8 cellular contexts compared by ENCODE assay signal in the genomic region with DNA sequence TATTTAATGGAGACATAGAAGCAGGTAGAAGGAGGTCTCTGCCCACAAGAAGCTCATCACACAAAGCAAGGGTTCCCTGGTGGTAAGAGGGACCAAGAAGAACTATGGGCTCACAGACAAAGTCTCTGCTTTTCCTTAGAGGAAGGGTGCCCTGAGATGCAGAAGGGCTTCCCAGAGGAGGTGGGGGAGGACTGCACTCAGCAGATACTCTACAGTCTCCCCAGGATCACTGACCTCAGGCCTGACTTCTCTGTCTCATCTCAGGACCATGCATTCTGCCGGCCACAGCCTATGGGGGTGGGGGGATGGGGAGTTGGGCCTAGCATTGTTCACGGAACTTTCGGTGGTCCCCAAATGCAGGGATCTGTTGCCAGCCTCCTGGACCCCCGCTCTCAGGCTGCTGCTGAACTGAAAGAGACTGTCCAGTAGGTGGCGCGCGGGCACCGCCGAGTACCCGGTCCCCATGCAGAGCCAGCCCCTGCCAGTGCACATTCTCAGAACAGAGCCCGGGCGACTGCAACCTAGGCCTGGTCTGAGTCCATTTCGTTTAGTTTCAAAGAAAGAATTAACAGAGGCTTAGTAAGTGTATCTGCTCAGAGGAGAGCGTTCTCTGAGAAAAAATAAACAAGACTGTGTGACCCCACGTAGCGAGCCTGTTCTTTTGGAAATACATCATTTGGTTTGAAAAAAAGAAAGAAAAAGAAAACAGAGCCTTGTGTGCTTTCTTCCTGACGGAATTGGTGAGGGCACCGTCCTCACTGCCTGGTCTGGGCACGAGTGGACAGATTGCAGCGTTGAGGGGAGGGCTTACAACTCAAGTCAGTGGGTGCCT.
DNase-seq lines count a peak whose midpoint lies in the region; ATAC-seq, FAIRE-seq and TF ChIP-seq lines count a peak whose summit lies in the region.

No MANE protein-coding gene starts in this region.

- no peaks in the 10 kb centered on the region for H3K36me3 ChIP-seq in astrocyte (ENCODE audit: insufficient read depth, low read length)

- H3K27me3 ChIP-seq in astrocyte (ENCODE audit: insufficient read depth, low read length): no peaks in the 10 kb centered on the region

- peak overlapping the region; percentile 54 for H2AFZ ChIP-seq in astrocyte (ENCODE audit: low read depth, low read length)

- TF ChIP-seq EP300 in Ishikawa (IDR thresholded peaks at IDR 0.05; ENCODE audit: borderline replicate concordance): no peak

- peak; percentile 62 for TF ChIP-seq CTCF in astrocyte (IDR thresholded peaks at IDR 0.05; ENCODE audit: insufficient read depth, low read depth, low read length)

- no peak overlapping the region for H3K4me3 Mint-ChIP-seq in astrocyte (ENCODE audit: unreplicated experiment)

- H3K4me1 Mint-ChIP-seq in astrocyte (ENCODE audit: low read depth, unreplicated experiment): no peaks in the 10 kb centered on the region

- ATAC-seq in GM19395 (IDR thresholded peaks at IDR 0.05; ENCODE audit: unreplicated experiment): peak; percentile 86

- DNase-seq in COLO668 (lab: John Stamatoyannopoulos, UW; ENCODE audit: unreplicated experiment) (peak; percentile 59), RKO (ENCODE audit: low spot score) (peak; percentile 41), astrocyte (ENCODE audit: low read depth) (peak; percentile 34), hepatic stellate cell (ENCODE audit: low spot score) (peak; percentile 82), skeletal muscle cell (ENCODE audit: low read depth) (peak; percentile 24)
- no peak for DNase-seq in central memory CD4-positive, alpha-beta T cell

- H3K4me2 ChIP-seq in astrocyte (ENCODE audit: low read length): peak overlapping the region; percentile 44

- no peak for FAIRE-seq in astrocyte (lab: Jason Lieb, UNC)

- H3K27ac ChIP-seq in astrocyte (ENCODE audit: low read depth, low read length): peak overlapping the region; percentile 7

- H3K27ac Mint-ChIP-seq in astrocyte (ENCODE audit: unreplicated experiment): no peak overlapping the region

- H3K27me3 Mint-ChIP-seq in astrocyte (ENCODE audit: low read depth, unreplicated experiment): peaks cover 36% of the 10 kb centered on the region

- H3K4me3 ChIP-seq in astrocyte (ENCODE audit: insufficient read depth, low read depth, low read length): no peak overlapping the region
- H3K4me3 ChIP-seq in skeletal muscle cell (ENCODE audit: low read depth, low read length): no peak overlapping the region

- H4K20me1 ChIP-seq in astrocyte (ENCODE audit: insufficient read depth, low read length): no peaks in the 10 kb centered on the region

- H3K36me3 Mint-ChIP-seq in astrocyte (ENCODE audit: low read depth, unreplicated experiment): no peaks in the 10 kb centered on the region

- peaks cover 4% of the 10 kb centered on the region for H3K9me3 Mint-ChIP-seq in astrocyte (ENCODE audit: unreplicated experiment)

- H3K9ac ChIP-seq in astrocyte (ENCODE audit: low read length): peak overlapping the region; percentile 49

- H3K9me3 ChIP-seq in astrocyte (ENCODE audit: insufficient read depth, low read depth, low read length): no peaks in the 10 kb centered on the region

- peak; percentile 78 for TF ChIP-seq RAD21 in Ishikawa (IDR thresholded peaks at IDR 0.05; ENCODE audit: low read depth)

- peaks cover 3% of the 10 kb centered on the region for H3K4me1 ChIP-seq in astrocyte (ENCODE audit: insufficient read depth, low read length)

- no peaks in the 10 kb centered on the region for H3K79me2 ChIP-seq in astrocyte (ENCODE audit: insufficient read depth, low read length)

TF ChIP-seq in Ishikawa, 13 proteins besides CTCF, POLR2A, EP300 and RAD21:
- TF ChIP-seq YY1 (IDR thresholded peaks at IDR 0.05; ENCODE audit: low read depth): no peak
- no peak for TF ChIP-seq TCF12 (IDR thresholded peaks at IDR 0.05; ENCODE audit: low read depth)
- TF ChIP-seq CEBPB (IDR thresholded peaks at IDR 0.05): no peak
- TF ChIP-seq EGR1 (IDR thresholded peaks at IDR 0.05): no peak
- no peak for TF ChIP-seq NFIC (IDR thresholded peaks at IDR 0.05)
- TF ChIP-seq, protein P1, sequence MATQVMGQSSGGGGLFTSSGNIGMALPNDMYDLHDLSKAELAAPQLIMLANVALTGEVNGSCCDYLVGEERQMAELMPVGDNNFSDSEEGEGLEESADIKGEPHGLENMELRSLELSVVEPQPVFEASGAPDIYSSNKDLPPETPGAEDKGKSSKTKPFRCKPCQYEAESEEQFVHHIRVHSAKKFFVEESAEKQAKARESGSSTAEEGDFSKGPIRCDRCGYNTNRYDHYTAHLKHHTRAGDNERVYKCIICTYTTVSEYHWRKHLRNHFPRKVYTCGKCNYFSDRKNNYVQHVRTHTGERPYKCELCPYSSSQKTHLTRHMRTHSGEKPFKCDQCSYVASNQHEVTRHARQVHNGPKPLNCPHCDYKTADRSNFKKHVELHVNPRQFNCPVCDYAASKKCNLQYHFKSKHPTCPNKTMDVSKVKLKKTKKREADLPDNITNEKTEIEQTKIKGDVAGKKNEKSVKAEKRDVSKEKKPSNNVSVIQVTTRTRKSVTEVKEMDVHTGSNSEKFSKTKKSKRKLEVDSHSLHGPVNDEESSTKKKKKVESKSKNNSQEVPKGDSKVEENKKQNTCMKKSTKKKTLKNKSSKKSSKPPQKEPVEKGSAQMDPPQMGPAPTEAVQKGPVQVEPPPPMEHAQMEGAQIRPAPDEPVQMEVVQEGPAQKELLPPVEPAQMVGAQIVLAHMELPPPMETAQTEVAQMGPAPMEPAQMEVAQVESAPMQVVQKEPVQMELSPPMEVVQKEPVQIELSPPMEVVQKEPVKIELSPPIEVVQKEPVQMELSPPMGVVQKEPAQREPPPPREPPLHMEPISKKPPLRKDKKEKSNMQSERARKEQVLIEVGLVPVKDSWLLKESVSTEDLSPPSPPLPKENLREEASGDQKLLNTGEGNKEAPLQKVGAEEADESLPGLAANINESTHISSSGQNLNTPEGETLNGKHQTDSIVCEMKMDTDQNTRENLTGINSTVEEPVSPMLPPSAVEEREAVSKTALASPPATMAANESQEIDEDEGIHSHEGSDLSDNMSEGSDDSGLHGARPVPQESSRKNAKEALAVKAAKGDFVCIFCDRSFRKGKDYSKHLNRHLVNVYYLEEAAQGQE (IDR thresholded peaks at IDR 0.05; ENCODE audit: low read depth): no peak
- TF ChIP-seq, protein P2, sequence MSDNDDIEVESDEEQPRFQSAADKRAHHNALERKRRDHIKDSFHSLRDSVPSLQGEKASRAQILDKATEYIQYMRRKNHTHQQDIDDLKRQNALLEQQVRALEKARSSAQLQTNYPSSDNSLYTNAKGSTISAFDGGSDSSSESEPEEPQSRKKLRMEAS (IDR thresholded peaks at IDR 0.05): no peak
- TF ChIP-seq TAF1 (IDR thresholded peaks at IDR 0.05; ENCODE audit: low read depth): no peak
- no peak for TF ChIP-seq FOXM1 (IDR thresholded peaks at IDR 0.05; ENCODE audit: borderline replicate concordance, low read depth)
- no peak for TF ChIP-seq ZBTB7A (IDR thresholded peaks at IDR 0.05; ENCODE audit: low read depth)
- TF ChIP-seq CREB1 (IDR thresholded peaks at IDR 0.05; ENCODE audit: low read depth): no peak
- no peak for TF ChIP-seq TEAD4 (IDR thresholded peaks at IDR 0.05)
- TF ChIP-seq, protein P3, sequence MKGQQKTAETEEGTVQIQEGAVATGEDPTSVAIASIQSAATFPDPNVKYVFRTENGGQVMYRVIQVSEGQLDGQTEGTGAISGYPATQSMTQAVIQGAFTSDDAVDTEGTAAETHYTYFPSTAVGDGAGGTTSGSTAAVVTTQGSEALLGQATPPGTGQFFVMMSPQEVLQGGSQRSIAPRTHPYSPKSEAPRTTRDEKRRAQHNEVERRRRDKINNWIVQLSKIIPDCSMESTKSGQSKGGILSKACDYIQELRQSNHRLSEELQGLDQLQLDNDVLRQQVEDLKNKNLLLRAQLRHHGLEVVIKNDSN (IDR thresholded peaks at IDR 0.05): no peak
TF ChIP-seq in Ishikawa: peak in this region for 0.
